23 cellular contexts compared by ENCODE assay signal in genomic region chr17:76357597-76358158, GRCh38. TPM values are rescaled to one million over a fixed set of nuclear protein-coding genes. Genes with fewer than 3 reads are reported as not detected.
DNase-seq lines count a peak whose midpoint lies in the region; ATAC-seq, FAIRE-seq and TF ChIP-seq lines count a peak whose summit lies in the region.
"Had no signal": no experiment of that assay in that cellular context is flagged by ENCODE, and none has a peak within 500 bp of the region (broad histone marks: within the 10 kb centered on the region; RNA-seq: fewer than 3 reads in every experiment).

No MANE protein-coding gene starts in this region.

- TF ChIP-seq CTCF in HepG2 (CRISPR knock-in tag; IDR thresholded peaks at IDR 0.05), result no peak
- no peak for TF ChIP-seq CTCF in right lobe of liver (IDR thresholded peaks at IDR 0.05)
- no peak for TF ChIP-seq CTCF in RWPE1 (conservative IDR thresholded peaks at IDR 0.05; ENCODE audit: low read depth)
- TF ChIP-seq CTCF in glutamatergic neuron (IDR thresholded peaks at IDR 0.05; ENCODE audit: partially characterized antibody, unreplicated experiment), result no peak
- no peak for TF ChIP-seq CTCF in body of pancreas (IDR thresholded peaks at IDR 0.05)
- no peak for TF ChIP-seq CTCF in endodermal cell (conservative IDR thresholded peaks at IDR 0.05)

- BruUV-seq in HepG2 (replicated peaks; lab: Mats Ljungman, UMichigan), result TSS peak; percentile 90

- TF ChIP-seq EP300 in HepG2 (IDR thresholded peaks at IDR 0.05; ENCODE audit: low read depth in 2 of 2, low read length in 2 of 2), result no peak
- TF ChIP-seq EP300 in HepG2 (CRISPR knock-in tag; IDR thresholded peaks at IDR 0.05; ENCODE audit: borderline replicate concordance), result peak; percentile 13; the same call in 1 of the 2 replicates

- intact Hi-C loops in HepG2 (cut with micrococcal nuclease; ENCODE audit: unreplicated experiment) (no loop called here), right lobe of liver (cut with DNase I) (no loop called here), body of pancreas (cut with DNase I) (no loop called here)

- DNase-seq in HepG2 (ENCODE audit: low spot score), result peak; percentile 47
- no peak for DNase-seq in right lobe of liver
- no peak for DNase-seq in RWPE1 (ENCODE audit: low spot score)
- peak; percentile 48 for DNase-seq in islet precursor cell
- no peak for DNase-seq in glutamatergic neuron
- no peak for DNase-seq in body of pancreas
- DNase-seq in NCI-H2107 (lab: John Stamatoyannopoulos, UW), result no peak
- DNase-seq in endodermal cell, result no peak
- DNase-seq: 8988T; Caco-2; CD4-positive, CD25-positive, alpha-beta regulatory T cell; GDM1; GM23248; HCEC 1CT; NCI-H1417 treated with DMSO at 0.1 percent for 48 hours; NCI-H2171 treated with DMSO at 0.1 percent for 48 hours; NCI-H446; NCI-H526 treated with DMSO at 0.1 percent for 48 hours; RPMI8226; SJCRH30 had no signal

- no peaks in the 10 kb centered on the region for H3K36me3 ChIP-seq in HepG2 (replicated peaks in 1 of 2; ENCODE audit: control insufficient read depth in 1 of 2, insufficient read depth in 2 of 2, low read length in 2 of 2)
- H3K36me3 ChIP-seq in right lobe of liver, result no peaks in the 10 kb centered on the region
- H3K36me3 ChIP-seq in body of pancreas (replicated peaks in 1 of 2; ENCODE audit: insufficient read depth in 1 of 2, low read depth in 2 of 2), result no peaks in the 10 kb centered on the region
- no peaks in the 10 kb centered on the region for H3K36me3 ChIP-seq in endodermal cell (ENCODE audit: control insufficient read depth, insufficient read depth, low read length)
- H3K36me3 ChIP-seq: SJCRH30 had no signal

- H3K4me2 ChIP-seq in HepG2 (ENCODE audit: low read depth, low read length), result peak overlapping the region; percentile 81
- H3K4me2 ChIP-seq: KMS-11 had no signal

- H3K4me3 ChIP-seq in HepG2 (replicated peaks in 1 of 3; ENCODE audit: insufficient read depth in 1 of 3, low read depth in 2 of 3, low read length in 3 of 3) (peak overlapping the region; percentile 6 to 57 (median 35)), right lobe of liver (no peak overlapping the region), body of pancreas (no peak overlapping the region), endodermal cell (ENCODE audit: low read length) (no peak overlapping the region)
- H3K4me3 ChIP-seq: GM23248, SJCRH30 had no signal

- TF ChIP-seq POLR2A in HepG2 (IDR thresholded peaks at IDR 0.05; ENCODE audit: insufficient read depth in 1 of 2, low read depth in 2 of 2, low read length in 2 of 2), result peak; percentile 90 to 97
- no peak for TF ChIP-seq POLR2A in right lobe of liver (IDR thresholded peaks at IDR 0.05)
- TF ChIP-seq POLR2A in body of pancreas (IDR thresholded peaks at IDR 0.05), result no peak

- no peaks in the 10 kb centered on the region for H3K9me3 ChIP-seq in HepG2 (ENCODE audit: low read length)
- H3K9me3 ChIP-seq in right lobe of liver, result no peaks in the 10 kb centered on the region
- no peaks in the 10 kb centered on the region for H3K9me3 ChIP-seq in body of pancreas
- no peaks in the 10 kb centered on the region for H3K9me3 ChIP-seq in endodermal cell (ENCODE audit: control insufficient read depth, low read length)
- H3K9me3 ChIP-seq: Caco-2, SJCRH30 had no signal

- 39% methylated on average over 4 of the region's 6 CpGs for WGBS in HepG2 (ENCODE audit: low lambda C conversion rate)
- WGBS in right lobe of liver (ENCODE audit: insufficient coverage, low coverage, low lambda C conversion rate, missing lambda C conversion rate), result 80% methylated on average over 2 of the region's 6 CpGs
- WGBS in body of pancreas, 2 donors, result 71 to 74% methylated on average over 5 to 6 of the region's 6 CpGs
- WGBS in endodermal cell (ENCODE audit: insufficient coverage in 1 of 2, insufficient read length in 1 of 2), 2 experiments, result 85 to 88% methylated on average over 4 to 6 of the region's 6 CpGs

- H3K4me1 Mint-ChIP-seq in glutamatergic neuron (ENCODE audit: low read depth, unreplicated experiment) (peaks cover 17% of the 10 kb centered on the region), endodermal cell (peaks cover 12% of the 10 kb centered on the region)

- H3K27ac ChIP-seq in HepG2 (ENCODE audit: extremely low read length, insufficient read depth, low read length) (peak overlapping the region; percentile 80), right lobe of liver (no peak overlapping the region), RWPE1 (peak overlapping the region; percentile 24; the same call in 1 of the 2 replicates), body of pancreas (no peak overlapping the region), endodermal cell (ENCODE audit: low read depth, low read length) (no peak overlapping the region)
- H3K27ac ChIP-seq: GM23248, KMS-11, SJCRH30 had no signal

- peak; percentile 14 for ATAC-seq in HepG2
- no peak for ATAC-seq in right lobe of liver
- ATAC-seq in body of pancreas, result no peak

- POLR2A ChIA-PET in HepG2 (lab: Yijun Ruan, JAX) (interaction anchor here (0.6 to 24.7 kb wide), 7 partner anchors 10 to 50 kb away, joined by 3 to 1379 read pairs (median 6); partner anchors contain the start of genes QRICH2 and SPHK1), RWPE1 (lab: Yijun Ruan, JAX; ENCODE audit: low non-redundant PET) (no interaction called here)

- TF ChIP-seq RAD21 in HepG2 (CRISPR knock-in tag; IDR thresholded peaks at IDR 0.05), result 0 out of 2 replicates have a peak, but pooled peaks have one; percentile 11

- peaks cover 8% of the 10 kb centered on the region for H3K9me3 Mint-ChIP-seq in glutamatergic neuron (ENCODE audit: unreplicated experiment)
- no peaks in the 10 kb centered on the region for H3K9me3 Mint-ChIP-seq in endodermal cell
- H3K9me3 Mint-ChIP-seq: CD4-positive, CD25-positive, alpha-beta regulatory T cell had no signal

- FAIRE-seq in HepG2 (lab: Jason Lieb, UNC), result no peak
- FAIRE-seq: GM19239 had no signal

- H3K36me3 Mint-ChIP-seq in glutamatergic neuron (ENCODE audit: unreplicated experiment), result no peaks in the 10 kb centered on the region
- H3K36me3 Mint-ChIP-seq in endodermal cell (ENCODE audit: low read depth), result no peaks in the 10 kb centered on the region
- H3K36me3 Mint-ChIP-seq: CD4-positive, CD25-positive, alpha-beta regulatory T cell had no signal

- H3K9ac ChIP-seq in HepG2 (ENCODE audit: insufficient read depth, low read depth, low read length) (peak overlapping the region; percentile 62), endodermal cell (ENCODE audit: extremely low read depth, low read length, poor library complexity, severe bottlenecking) (no peak overlapping the region)
- H3K9ac ChIP-seq: GM23248, KMS-11 had no signal

- in situ Hi-C loops in HepG2 (cut with HindIII; ENCODE audit: extremely low pct_ligation_motif_present, low pct_unique_long_range_greater_than_20kb), result no loop called here

- CTCF ChIA-PET in HepG2 (lab: Yijun Ruan, JAX; ENCODE audit: low intra/inter-chr PET ratio, low total read pairs), result no interaction called here
- CTCF ChIA-PET in RWPE1 (lab: Yijun Ruan, JAX), result interaction anchor here (1.2 to 1.3 kb wide), 2 partner anchors 13 to 27 kb away, joined by 4 to 5 read pairs; partner anchors contain the start of gene SPHK1

- H2AFZ ChIP-seq in HepG2 (ENCODE audit: low read length), result peak overlapping the region; percentile 15
- H2AFZ ChIP-seq: GM23248 had no signal

- H3K27me3 Mint-ChIP-seq in glutamatergic neuron (ENCODE audit: unreplicated experiment), result peaks cover 11% of the 10 kb centered on the region
- H3K27me3 Mint-ChIP-seq in endodermal cell (ENCODE audit: insufficient read depth), result peaks cover 4% of the 10 kb centered on the region
- H3K27me3 Mint-ChIP-seq: B cell had no signal

- H3K27ac Mint-ChIP-seq in glutamatergic neuron (ENCODE audit: unreplicated experiment) (no peak overlapping the region), endodermal cell (no peak overlapping the region)
- H3K27ac Mint-ChIP-seq: B cell; CD4-positive, CD25-positive, alpha-beta regulatory T cell had no signal

- H3K4me3 Mint-ChIP-seq in glutamatergic neuron (ENCODE audit: unreplicated experiment), result no peak overlapping the region
- no peak overlapping the region for H3K4me3 Mint-ChIP-seq in endodermal cell
- H3K4me3 Mint-ChIP-seq: B cell had no signal

- H3K27me3 ChIP-seq in HepG2 (ENCODE audit: control insufficient read depth in 1 of 2, insufficient read depth in 2 of 2, low read length in 2 of 2) (no peaks in the 10 kb centered on the region; a peak in 1 of 5 replicates), right lobe of liver (no peaks in the 10 kb centered on the region), body of pancreas (no peaks in the 10 kb centered on the region), endodermal cell (ENCODE audit: control insufficient read depth, insufficient read depth, low read length, poor library complexity, severe bottlenecking) (no peaks in the 10 kb centered on the region)
- H3K27me3 ChIP-seq: SJCRH30 had no signal

- no peaks in the 10 kb centered on the region for H4K20me1 ChIP-seq in HepG2 (ENCODE audit: insufficient read depth, low read length)

- peaks cover 75% of the 10 kb centered on the region for H3K4me1 ChIP-seq in HepG2 (ENCODE audit: insufficient read depth, low read length)
- peaks cover 0 to 8% (median 0%) of the 10 kb centered on the region in 4 donors for H3K4me1 ChIP-seq in right lobe of liver
- H3K4me1 ChIP-seq in body of pancreas, result peaks cover 9% of the 10 kb centered on the region
- H3K4me1 ChIP-seq in endodermal cell (ENCODE audit: control insufficient read depth, insufficient read depth, low read length), result no peaks in the 10 kb centered on the region

- peaks cover 10% of the 10 kb centered on the region for H3K79me2 ChIP-seq in HepG2 (ENCODE audit: insufficient read depth, low read length)

RNA-seq across cellular contexts. Expression of gene PRPSAP1, which starts 4.0 kb away (rescaled TPM):
- total RNA-seq in HepG2 (2016; rRNA removed; fragmentation: Illumina TruSeq; extraction: Trizol) (91.1 and 115 TPM in 2 replicates), right lobe of liver (10 to 100 TPM; 39.3 to 55.6 (median 45.1) TPM), glutamatergic neuron (ENCODE audit: unreplicated experiment) (68.5 TPM), body of pancreas (10 to 100 TPM; 34.8 to 55.7 TPM), endodermal cell (10 to 100 TPM; 60.9 to 89.8 TPM)
- total RNA-seq in HepG2 (2016; cell fraction: cytosol; rRNA removed; fragmentation: Illumina TruSeq; extraction: Trizol; ENCODE audit: low read depth), result 50.9 and 56.3 TPM in 2 replicates
- 93.8 and 106 TPM in 2 replicates for total RNA-seq in HepG2 (2016; cell fraction: insoluble cytoplasmic fraction; rRNA removed; fragmentation: Illumina TruSeq; extraction: Trizol)
- 62.1 and 63.3 TPM in 2 replicates for total RNA-seq in HepG2 (2016; cell fraction: membrane; rRNA removed; fragmentation: Illumina TruSeq; extraction: Trizol)
- total RNA-seq in HepG2 (2016; cell fraction: nucleus; rRNA removed; fragmentation: Illumina TruSeq; extraction: Trizol), result 97.5 and 106 TPM in 2 replicates
- polyA plus RNA-seq in HepG2 (2011; rRNA removed), result 314 and 325 TPM in 2 replicates
- polyA plus RNA-seq in HepG2 (2011; cell fraction: cytosol; rRNA removed), result 244 and 264 TPM in 2 replicates
- polyA plus RNA-seq in HepG2 (2011; cell fraction: nucleus; rRNA removed), result 676 and 852 TPM in 2 replicates
- 192 and 251 TPM in 2 replicates for polyA plus RNA-seq in HepG2 (2012)
- 24.9 and 31.2 TPM in 2 replicates for polyA plus RNA-seq in HepG2 (2016; cell fraction: cytosol; fragmentation: Illumina TruSeq; extraction: Trizol; ENCODE audit: low read depth)
- polyA plus RNA-seq in HepG2 (2016; cell fraction: insoluble cytoplasmic fraction; fragmentation: Illumina TruSeq; extraction: Trizol; ENCODE audit: low read depth), result 142 and 162 TPM in 2 replicates
- polyA plus RNA-seq in HepG2 (2016; cell fraction: membrane; fragmentation: Illumina TruSeq; extraction: Trizol; ENCODE audit: low read depth), result 50.3 and 53.9 TPM in 2 replicates
- polyA plus RNA-seq in HepG2 (2016; cell fraction: nucleus; fragmentation: Illumina TruSeq; extraction: Trizol; ENCODE audit: insufficient read depth, low read depth), result 198 and 200 TPM in 2 replicates
- polyA minus RNA-seq in HepG2 (2011; rRNA and poly(A)+ RNA removed; ENCODE audit: low replicate concordance), result 54.9 and 219 TPM in 2 replicates
- polyA minus RNA-seq in HepG2 (2011; cell fraction: cytosol; rRNA and poly(A)+ RNA removed), result 108 and 118 TPM in 2 replicates
- polyA minus RNA-seq in HepG2 (2011; cell fraction: nucleus; rRNA and poly(A)+ RNA removed), result 292 and 371 TPM in 2 replicates
- polyA plus RNA-seq in endodermal cell (2013, experiment 1 of 2), result 70.1 TPM
- 68.6 TPM for polyA plus RNA-seq in endodermal cell (2013, experiment 2 of 2)

RNA-seq across cellular contexts. Expression of gene SPHK1, which starts 26.7 kb away (rescaled TPM):
- total RNA-seq in HepG2 (2016; rRNA removed; fragmentation: Illumina TruSeq; extraction: Trizol) (111 and 160 TPM in 2 replicates), right lobe of liver (1 to 10 TPM in 4 of 6 experiments, under 1 TPM in 2; 0.35 to 2.6 (median 1.5) TPM), glutamatergic neuron (ENCODE audit: unreplicated experiment) (3.1 TPM), body of pancreas (10 to 100 TPM; 12.2 to 46.5 TPM), endodermal cell (1 to 10 TPM; 1.5 to 1.8 TPM)
- 48.7 and 63.1 TPM in 2 replicates for total RNA-seq in HepG2 (2016; cell fraction: cytosol; rRNA removed; fragmentation: Illumina TruSeq; extraction: Trizol; ENCODE audit: low read depth)
- total RNA-seq in HepG2 (2016; cell fraction: insoluble cytoplasmic fraction; rRNA removed; fragmentation: Illumina TruSeq; extraction: Trizol), result 101 and 161 TPM in 2 replicates
- total RNA-seq in HepG2 (2016; cell fraction: membrane; rRNA removed; fragmentation: Illumina TruSeq; extraction: Trizol), result 105 and 128 TPM in 2 replicates
- total RNA-seq in HepG2 (2016; cell fraction: nucleus; rRNA removed; fragmentation: Illumina TruSeq; extraction: Trizol), result 124 and 150 TPM in 2 replicates
- 129 and 137 TPM in 2 replicates for polyA plus RNA-seq in HepG2 (2011; rRNA removed)
- polyA plus RNA-seq in HepG2 (2011; cell fraction: cytosol; rRNA removed), result 113 and 185 TPM in 2 replicates
- polyA plus RNA-seq in HepG2 (2011; cell fraction: nucleus; rRNA removed), result 814 and 941 TPM in 2 replicates
- polyA plus RNA-seq in HepG2 (2012), result 59.0 and 123 TPM in 2 replicates
- polyA plus RNA-seq in HepG2 (2016; cell fraction: cytosol; fragmentation: Illumina TruSeq; extraction: Trizol; ENCODE audit: low read depth), result 41.1 and 53.2 TPM in 2 replicates
- polyA plus RNA-seq in HepG2 (2016; cell fraction: insoluble cytoplasmic fraction; fragmentation: Illumina TruSeq; extraction: Trizol; ENCODE audit: low read depth), result 89.1 and 103 TPM in 2 replicates
- 74.4 and 85.2 TPM in 2 replicates for polyA plus RNA-seq in HepG2 (2016; cell fraction: membrane; fragmentation: Illumina TruSeq; extraction: Trizol; ENCODE audit: low read depth)
- 289 and 305 TPM in 2 replicates for polyA plus RNA-seq in HepG2 (2016; cell fraction: nucleus; fragmentation: Illumina TruSeq; extraction: Trizol; ENCODE audit: insufficient read depth, low read depth)
- 11.2 and 115 TPM in 2 replicates for polyA minus RNA-seq in HepG2 (2011; rRNA and poly(A)+ RNA removed; ENCODE audit: low replicate concordance)
- polyA minus RNA-seq in HepG2 (2011; cell fraction: cytosol; rRNA and poly(A)+ RNA removed), result 29.9 and 32.1 TPM in 2 replicates
- 63.9 and 90.6 TPM in 2 replicates for polyA minus RNA-seq in HepG2 (2011; cell fraction: nucleus; rRNA and poly(A)+ RNA removed)
- 8.0 TPM for polyA plus RNA-seq in endodermal cell (2013, experiment 1 of 2)
- polyA plus RNA-seq in endodermal cell (2013, experiment 2 of 2), result 6.2 TPM

RNA-seq across cellular contexts. Expression of gene QRICH2, which starts 49.6 kb away (rescaled TPM):
- total RNA-seq in HepG2 (2016; rRNA removed; fragmentation: Illumina TruSeq; extraction: Trizol) (2.7 and 3.7 TPM in 2 replicates), right lobe of liver (1 to 10 TPM in 4 of 6 experiments, under 1 TPM in 2; 0.43 to 2.2 (median 1.5) TPM), glutamatergic neuron (ENCODE audit: unreplicated experiment) (12.2 TPM), body of pancreas (1 to 10 TPM in 1 of 2 donors, under 1 TPM in 1; 0.66 to 1.6 TPM), endodermal cell (1 to 10 TPM; 3.5 to 5.0 TPM)
- 3.1 and 3.3 TPM in 2 replicates for total RNA-seq in HepG2 (2016; cell fraction: cytosol; rRNA removed; fragmentation: Illumina TruSeq; extraction: Trizol; ENCODE audit: low read depth)
- 2.3 and 3.7 TPM in 2 replicates for total RNA-seq in HepG2 (2016; cell fraction: insoluble cytoplasmic fraction; rRNA removed; fragmentation: Illumina TruSeq; extraction: Trizol)
- 4.0 and 4.5 TPM in 2 replicates for total RNA-seq in HepG2 (2016; cell fraction: membrane; rRNA removed; fragmentation: Illumina TruSeq; extraction: Trizol)
- 4.4 and 6.1 TPM in 2 replicates for total RNA-seq in HepG2 (2016; cell fraction: nucleus; rRNA removed; fragmentation: Illumina TruSeq; extraction: Trizol)
- polyA plus RNA-seq in HepG2 (2011; rRNA removed), result 5.7 and 11.5 TPM in 2 replicates
- 3.4 and 3.8 TPM in 2 replicates for polyA plus RNA-seq in HepG2 (2011; cell fraction: cytosol; rRNA removed)
- polyA plus RNA-seq in HepG2 (2011; cell fraction: nucleus; rRNA removed), result 58.0 and 60.6 TPM in 2 replicates
- 1.5 and 7.5 TPM in 2 replicates for polyA plus RNA-seq in HepG2 (2012)
- 0.94 and 1.1 TPM in 2 replicates for polyA plus RNA-seq in HepG2 (2016; cell fraction: cytosol; fragmentation: Illumina TruSeq; extraction: Trizol; ENCODE audit: low read depth)
- 1.2 TPM in 2 replicates for polyA plus RNA-seq in HepG2 (2016; cell fraction: insoluble cytoplasmic fraction; fragmentation: Illumina TruSeq; extraction: Trizol; ENCODE audit: low read depth)
- polyA plus RNA-seq in HepG2 (2016; cell fraction: membrane; fragmentation: Illumina TruSeq; extraction: Trizol; ENCODE audit: low read depth), result 1.0 and 1.5 TPM in 2 replicates
- 10.2 and 12.1 TPM in 2 replicates for polyA plus RNA-seq in HepG2 (2016; cell fraction: nucleus; fragmentation: Illumina TruSeq; extraction: Trizol; ENCODE audit: insufficient read depth, low read depth)
- polyA minus RNA-seq in HepG2 (2011; rRNA and poly(A)+ RNA removed; ENCODE audit: low replicate concordance), result 6.3 and 21.9 TPM in 2 replicates
- polyA minus RNA-seq in HepG2 (2011; cell fraction: cytosol; rRNA and poly(A)+ RNA removed), result 2.5 and 3.3 TPM in 2 replicates
- polyA minus RNA-seq in HepG2 (2011; cell fraction: nucleus; rRNA and poly(A)+ RNA removed), result 12.0 and 17.0 TPM in 2 replicates
- 2.2 TPM for polyA plus RNA-seq in endodermal cell (2013, experiment 1 of 2)
- polyA plus RNA-seq in endodermal cell (2013, experiment 2 of 2), result 2.1 TPM

Comparison
In these comparisons a context has a peak if more than half of its experiments do, and no peak if none do; other contexts are left out.
1. DNase-seq: peak in HepG2 (single experiment) and islet precursor cell (single experiment); none in right lobe of liver (0 of 3), RWPE1 (single experiment), glutamatergic neuron (single experiment), body of pancreas (0 of 4), NCI-H2107 (single experiment) and endodermal cell (single experiment).
2. H3K27ac ChIP-seq: peak in HepG2 (single experiment) and RWPE1 (single experiment); none in right lobe of liver (0 of 3), body of pancreas (0 of 4) and endodermal cell (single experiment).
3. H3K4me3 ChIP-seq: peak in HepG2 (3 of 3); none in right lobe of liver (0 of 3), body of pancreas (0 of 2) and endodermal cell (single experiment).
4. POLR2A ChIP-seq: peak in HepG2 (2 of 2); none in right lobe of liver (single experiment) and body of pancreas (0 of 3).